Comparison of ENCODE assay signal across 16 cellular contexts in the genomic region with DNA sequence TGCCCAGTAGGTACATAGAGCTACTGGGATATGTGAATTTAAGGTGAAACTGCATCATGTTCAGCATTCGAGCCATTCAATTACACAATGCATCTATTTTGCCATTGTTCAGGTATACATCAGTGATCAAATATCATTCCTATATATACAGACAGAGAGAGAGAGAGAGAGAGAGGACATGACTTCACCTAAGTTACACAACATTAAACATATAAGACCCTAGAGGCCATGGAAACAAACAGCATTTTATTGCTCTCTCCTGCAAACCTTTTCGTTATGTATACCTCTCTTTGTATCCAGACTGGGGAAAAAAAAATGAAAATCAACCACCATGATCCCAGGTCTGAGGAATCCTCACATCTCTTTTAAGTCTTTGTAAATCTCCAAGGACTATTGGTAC.
DNase-seq lines count a peak whose midpoint lies in the region; ATAC-seq, FAIRE-seq and TF ChIP-seq lines count a peak whose summit lies in the region.
"Had no signal": no experiment of that assay in that cellular context is flagged by ENCODE, and none has a peak within 500 bp of the region (broad histone marks: within the 10 kb centered on the region; RNA-seq: fewer than 3 reads in every experiment).

No MANE protein-coding gene starts in this region.

- H4K8ac ChIP-seq in IMR-90 (ENCODE audit: low read depth in 2 of 2, low read length in 2 of 2), result no peak overlapping the region

- H3K9ac ChIP-seq in IMR-90 (ENCODE audit: low read depth, low read length), result no peak overlapping the region
- H3K9ac ChIP-seq in K562 (ENCODE audit: insufficient read depth in 1 of 2, low read depth in 2 of 2, low read length in 2 of 2), result no peak overlapping the region

- no peak overlapping the region for H3K27ac ChIP-seq in IMR-90 (ENCODE audit: insufficient read depth, low read length)
- H3K27ac ChIP-seq in K562 (ENCODE audit: extremely low read depth, low read depth, low read length), result no peak overlapping the region

- H3K79me1 ChIP-seq in IMR-90 (ENCODE audit: low read depth in 1 of 2, low read length in 2 of 2), result no peaks in the 10 kb centered on the region

- H3K4ac ChIP-seq in IMR-90 (ENCODE audit: low read depth, low read length), result no peak overlapping the region

- no peak for ATAC-seq in IMR-90 (ENCODE audit: low read depth)
- ATAC-seq in K562, result no peak
- no peak for ATAC-seq in Right ventricle myocardium superior (ENCODE audit: poor library complexity)

- WGBS in IMR-90 (ENCODE audit: extremely low coverage in 2 of 2, insufficient read length in 1 of 2), 2 experiments, result no CpG with 5 or more reads among the region's 2 CpGs
- WGBS in K562 (ENCODE audit: insufficient coverage, low coverage, missing lambda C conversion rate), result 0% methylated on average over 2 of the region's 2 CpGs

- H2BK20ac ChIP-seq in IMR-90 (ENCODE audit: low read depth, low read length), result no peak overlapping the region

- no peak overlapping the region for H4K5ac ChIP-seq in IMR-90 (ENCODE audit: low read depth, low read length)

- peaks cover 4% of the 10 kb centered on the region for H3K9me3 Mint-ChIP-seq in nephron

- H3K27ac Mint-ChIP-seq in nephron, result peak overlapping the region; percentile 59 to 88 (median 75)
- H3K27ac Mint-ChIP-seq: CD4-positive, alpha-beta memory T cell had no signal

- no peak overlapping the region for H3K14ac ChIP-seq in IMR-90 (replicated peaks; ENCODE audit: low read depth, low read length)

- H3K4me1 ChIP-seq in IMR-90 (ENCODE audit: control insufficient read depth, insufficient read depth, low read length) (no peaks in the 10 kb centered on the region), K562 (replicated peaks in 1 of 2; ENCODE audit: control insufficient read depth in 2 of 2, insufficient read depth in 2 of 2, low read length in 2 of 2) (no peaks in the 10 kb centered on the region)

- H3K4me1 Mint-ChIP-seq in nephron, result peaks cover 8% of the 10 kb centered on the region
- H3K4me1 Mint-ChIP-seq: CD4-positive, alpha-beta memory T cell had no signal

- H2BK5ac ChIP-seq in IMR-90 (ENCODE audit: low read depth, low read length, poor library complexity, severe bottlenecking), result no peak overlapping the region

- POLR2A ChIA-PET in IMR-90 (lab: Charles Lee; ENCODE audit: unreplicated experiment) (no interaction called here), K562 (lab: Yijun Ruan, JAX) (no interaction called here)

- no TSS peak for BruUV-seq in IMR-90 (replicated peaks; lab: Mats Ljungman, UMichigan)
- no TSS peak for BruUV-seq in K562 (replicated peaks; lab: Mats Ljungman, UMichigan)

- peak; percentile 13 for DNase-seq in HuH-7 (ENCODE audit: low spot score)
- no peak for DNase-seq in IMR-90
- DNase-seq in K562 (ENCODE audit: extremely low read depth in 1 of 4, low spot score in 3 of 4), result no peak
- no peak for DNase-seq in activated CD8-positive, alpha-beta memory T cell treated with anti-CD3 and anti-CD28 coated beads for 24 hours
- DNase-seq in Right ventricle myocardium superior, result no peak
- DNase-seq: C1 segment of cervical spinal cord; Calu3; CD4-positive, alpha-beta memory T cell; COR-L47; DMS79 treated with DMSO at 0.1 percent for 48 hours; GF-D8; GOT3; H7; HCEC 1CT had no signal

- dilution Hi-C loops in IMR-90 (cut with HindIII; ENCODE audit: low sequenced_read_pairs, unreplicated experiment), result no loop called here

- H2BK120ac ChIP-seq in IMR-90 (ENCODE audit: low read depth, low read length), result no peak overlapping the region

- H3K9me1 ChIP-seq in IMR-90 (ENCODE audit: insufficient read depth, low read length) (no peaks in the 10 kb centered on the region), K562 (ENCODE audit: control insufficient read depth, insufficient read depth, low read length) (no peaks in the 10 kb centered on the region)

- H3K27me3 Mint-ChIP-seq in nephron (ENCODE audit: low read depth), result no peaks in the 10 kb centered on the region
- H3K27me3 Mint-ChIP-seq: CD4-positive, alpha-beta memory T cell had no signal

- H3K4me3 Mint-ChIP-seq in nephron, result no peak overlapping the region
- H3K4me3 Mint-ChIP-seq: CD4-positive, alpha-beta memory T cell had no signal

- H3K36me3 ChIP-seq in IMR-90 (ENCODE audit: control insufficient read depth, insufficient read depth, low read length), result no peaks in the 10 kb centered on the region
- H3K36me3 ChIP-seq in K562 (ENCODE audit: control insufficient read depth, insufficient read depth, low read length), result no peaks in the 10 kb centered on the region

- no peaks in the 10 kb centered on the region for H3K27me3 ChIP-seq in IMR-90 (ENCODE audit: control insufficient read depth, insufficient read depth, low read length)
- H3K27me3 ChIP-seq in K562 (ENCODE audit: control insufficient read depth in 2 of 2, insufficient read depth in 2 of 2, low read length in 2 of 2), result no peaks in the 10 kb centered on the region

- no peaks in the 10 kb centered on the region for H3K79me2 ChIP-seq in K562 (ENCODE audit: control insufficient read depth, insufficient read depth, low read length)

- no peak overlapping the region for H4K91ac ChIP-seq in IMR-90 (ENCODE audit: insufficient read depth, low read depth, low read length)

- no peak for TF ChIP-seq EP300 in K562 (IDR thresholded peaks at IDR 0.05; ENCODE audit: low read length)

- no peak overlapping the region for H2AK5ac ChIP-seq in IMR-90 (ENCODE audit: low read depth, low read length)

- H2BK15ac ChIP-seq in IMR-90 (ENCODE audit: low read depth, low read length), result no peak overlapping the region

- TF ChIP-seq POLR2A in IMR-90 (IDR thresholded peaks at IDR 0.05; ENCODE audit: low read depth, low read length), result no peak
- TF ChIP-seq POLR2A in K562 (conservative IDR thresholded peaks at IDR 0.05), result no peak

- CTCF ChIA-PET in IMR-90 (lab: Yijun Ruan, JAX) (no interaction called here), K562 (lab: Yijun Ruan, JAX; ENCODE audit: low intra/inter-chr PET ratio) (no interaction called here)

- no peak overlapping the region for H3K4me3 ChIP-seq in IMR-90 (ENCODE audit: insufficient read depth, low read depth, low read length)
- no peak overlapping the region for H3K4me3 ChIP-seq in K562

- intact Hi-C loops in IMR-90 (cut with micrococcal nuclease) (no loop called here), K562 (cut with micrococcal nuclease) (no loop called here), Right ventricle myocardium superior (cut with DNase I) (no loop called here)

- H3K36me3 Mint-ChIP-seq in nephron (ENCODE audit: low read depth), result no peaks in the 10 kb centered on the region
- H3K36me3 Mint-ChIP-seq: CD4-positive, alpha-beta memory T cell had no signal

- no peak overlapping the region for H2AFZ ChIP-seq in IMR-90 (replicated peaks; ENCODE audit: low read length, poor library complexity)
- H2AFZ ChIP-seq in K562 (ENCODE audit: low read depth, low read length), result no peak overlapping the region

- no peak overlapping the region for H3K56ac ChIP-seq in IMR-90 (ENCODE audit: extremely low read depth, insufficient read depth, low read length)

- in situ Hi-C loops in IMR-90 (cut with MboI; ENCODE audit: low sequenced_read_pairs), result no loop called here
- in situ Hi-C loops in K562 (cut with MboI), result no loop called here

- H3K4me2 ChIP-seq in IMR-90 (ENCODE audit: low read depth, low read length) (no peak overlapping the region), K562 (ENCODE audit: insufficient read depth, low read length) (no peak overlapping the region)

- no peak overlapping the region for H3K18ac ChIP-seq in IMR-90 (ENCODE audit: low read depth, low read length)

- FAIRE-seq in K562 (lab: Jason Lieb, UNC), result no peak
- FAIRE-seq: GM12891 had no signal

- H4K20me1 ChIP-seq in IMR-90 (ENCODE audit: insufficient read depth, low read length) (no peaks in the 10 kb centered on the region), K562 (replicated peaks; ENCODE audit: control insufficient read depth, insufficient read depth, low read length) (no peaks in the 10 kb centered on the region)

- H2AK9ac ChIP-seq in IMR-90 (replicated peaks; ENCODE audit: low read depth, low read length, poor library complexity), result no peak overlapping the region

- H3K23ac ChIP-seq in IMR-90 (ENCODE audit: low read depth, low read length), result no peak overlapping the region

- TF ChIP-seq CTCF in IMR-90 (conservative IDR thresholded peaks at IDR 0.05; ENCODE audit: low read depth, low read length) (no peak), K562 (IDR thresholded peaks at IDR 0.05 in 2 of 3, conservative IDR thresholded peaks at IDR 0.05 in 1 of 3; ENCODE audit: insufficient read depth in 2 of 3, low read depth in 1 of 3, low read length in 3 of 3) (no peak), nephron (IDR thresholded peaks at IDR 0.05; ENCODE audit: unreplicated experiment in 3 of 3) (no peak)

- no peaks in the 10 kb centered on the region; the same call in 1 of the 2 replicates for H3K9me3 ChIP-seq in IMR-90 (ENCODE audit: control insufficient read depth, insufficient read depth, low read length)
- H3K9me3 ChIP-seq in K562 (replicated peaks; ENCODE audit: control insufficient read depth, insufficient read depth, low read depth, low read length), result no peaks in the 10 kb centered on the region

- TF ChIP-seq RAD21 in IMR-90 (IDR thresholded peaks at IDR 0.05; ENCODE audit: low read length) (no peak), K562 (CRISPR knock-in tag; conservative IDR thresholded peaks at IDR 0.05 in 1 of 2, IDR thresholded peaks at IDR 0.05 in 1 of 2) (no peak)

TF ChIP-seq in IMR-90, 13 proteins besides CTCF, POLR2A, EP300 and RAD21 (continues in another document):
- TF ChIP-seq RCOR1 (IDR thresholded peaks at IDR 0.05; ENCODE audit: insufficient replicate concordance, low read length) (no peak), FOS (IDR thresholded peaks at IDR 0.05; ENCODE audit: low read depth, low read length) (no peak), RFX5 (IDR thresholded peaks at IDR 0.05; ENCODE audit: low read depth, low read length) (no peak), CHD1 (IDR thresholded peaks at IDR 0.05; ENCODE audit: low read depth, low read length) (no peak), CEBPB (IDR thresholded peaks at IDR 0.05; ENCODE audit: low read depth, low read length) (peak; percentile 60), MAZ (IDR thresholded peaks at IDR 0.05; ENCODE audit: borderline replicate concordance, low read depth, low read length) (no peak)

TF ChIP-seq in K562, 482 proteins besides CTCF, POLR2A, EP300 and RAD21:
- TF ChIP-seq ILK (tag; IDR thresholded peaks at IDR 0.05; ENCODE audit: borderline replicate concordance, low read depth), result no peak
- 0 out of 2 replicates have a peak, but pooled peaks have one; percentile 14 for TF ChIP-seq CEBPB (tag; IDR thresholded peaks at IDR 0.05)
- TF ChIP-seq MXD1 (CRISPR knock-in tag; IDR thresholded peaks at IDR 0.05; ENCODE audit: borderline replicate concordance, poor library complexity, severe bottlenecking), result no peak
